10 cellular contexts compared by ENCODE assay signal in genomic region chr4:74682567-74683359, GRCh38.
DNase-seq lines count a peak whose midpoint lies in the region; ATAC-seq and TF ChIP-seq lines count a peak whose summit lies in the region.
"Had no signal": no experiment of that assay in that cellular context is flagged by ENCODE, and none has a peak within 500 bp of the region (broad histone marks: within the 10 kb centered on the region; RNA-seq: fewer than 3 reads in every experiment).

No MANE protein-coding gene starts in this region.

- 60 to 61% methylated on average over 2 of the region's 2 CpGs for WGBS in tibial nerve, 2 donors

- peak; percentile 61 for DNase-seq in AG09319 (ENCODE audit: extremely low read depth, low read depth)
- DNase-seq in HT1080 (ENCODE audit: low read depth) = peak; percentile 96
- DNase-seq in astrocyte of the cerebellum (ENCODE audit: low read depth) = peak; percentile 77
- no peak for DNase-seq in left colon
- no peak for DNase-seq in tibial nerve (ENCODE audit: low spot score in 2 of 2)
- DNase-seq: activated CD8-positive, alpha-beta memory T cell treated with anti-CD3 and anti-CD28 coated beads, Interleukin-2, amount 50 U/mL, for 4 hours; NCI-H345 had no signal

- peaks cover 0 to 3% (median 0%) of the 10 kb centered on the region in 4 donors for H3K9me3 ChIP-seq in tibial nerve

- H3K4me1 ChIP-seq in tibial nerve = no peaks in the 10 kb centered on the region

- no peak overlapping the region for H3K27ac ChIP-seq in tibial nerve

- in situ Hi-C loops in astrocyte of the cerebellum (cut with HindIII; ENCODE audit: low sequenced_read_pairs) = no loop called here

- ATAC-seq in left colon (peak; percentile 38), HG02623 (IDR thresholded peaks at IDR 0.05; ENCODE audit: unreplicated experiment) (no peak), GM18873 (IDR thresholded peaks at IDR 0.05; ENCODE audit: low FRiP score, unreplicated experiment) (no peak), HG03097 (IDR thresholded peaks at IDR 0.05; ENCODE audit: low FRiP score, unreplicated experiment) (no peak)

- no peaks in the 10 kb centered on the region for H3K36me3 ChIP-seq in tibial nerve

- H3K4me3 ChIP-seq in astrocyte of the cerebellum (ENCODE audit: low read depth, low read length) (no peak overlapping the region), tibial nerve (no peak overlapping the region)

- TF ChIP-seq CTCF in AG09319 (IDR thresholded peaks at IDR 0.05; ENCODE audit: low read depth, low read length) = no peak
- TF ChIP-seq CTCF in astrocyte of the cerebellum (IDR thresholded peaks at IDR 0.05; ENCODE audit: low read depth, low read length, missing control alignments) = no peak
- TF ChIP-seq CTCF in tibial nerve (IDR thresholded peaks at IDR 0.05) = no peak

- TF ChIP-seq POLR2A in tibial nerve (IDR thresholded peaks at IDR 0.05) = no peak

- TF ChIP-seq EP300 in tibial nerve (IDR thresholded peaks at IDR 0.05) = no peak

- H3K27me3 ChIP-seq in tibial nerve = no peaks in the 10 kb centered on the region

- intact Hi-C loops in left colon (cut with DNase I, micrococcal nuclease) = loop anchor here in 1 of 2 donors (10.0 kb wide), 1 partner anchor 112 kb away; the partner anchor contains the start of gene BTC

Comparison
In these comparisons a context has a peak if more than half of its experiments do, and no peak if none do; other contexts are left out.
1. DNase-seq: peak in AG09319 (single experiment), HT1080 (single experiment) and astrocyte of the cerebellum (single experiment); none in left colon (0 of 2) and tibial nerve (0 of 2).